Comparison of ENCODE assay signal across 8 cellular contexts in genomic region chr2:64644240-64645013, GRCh38. TPM values are rescaled to one million over a fixed set of nuclear protein-coding genes. Genes with fewer than 3 reads are reported as not detected.
DNase-seq lines count a peak whose midpoint lies in the region; ATAC-seq and TF ChIP-seq lines count a peak whose summit lies in the region.

No MANE protein-coding gene starts in this region.

- peak overlapping the region; percentile 90 for H3K4me2 ChIP-seq in PC-9

- H3K79me2 ChIP-seq in PC-9 (ENCODE audit: low read depth) = peaks cover 100% of the 10 kb centered on the region

- BruUV-seq in Caco-2 (replicated peaks; lab: Mats Ljungman, UMichigan) (TSS peak; percentile 49), PC-9 (replicated peaks; lab: Mats Ljungman, UMichigan) (TSS peak; percentile 96)

- H3K27me3 Mint-ChIP-seq in Caco-2 (ENCODE audit: insufficient read depth, unreplicated experiment) = no peaks in the 10 kb centered on the region

- TF ChIP-seq CTCF in Caco-2 (IDR thresholded peaks at IDR 0.05; ENCODE audit: insufficient read depth in 1 of 2, low read depth in 1 of 2, low read length in 1 of 2, severe bottlenecking in 1 of 2, unreplicated experiment in 1 of 2) (no peak), PC-9 (conservative IDR thresholded peaks at IDR 0.05) (no peak), adrenal gland (IDR thresholded peaks at IDR 0.05) (no peak)

- DNase-seq in Caco-2 (peak in 1 of 2 experiments; percentile 29), PC-9 (peak; percentile 83 to 85), adrenal gland (peak; percentile 60 to 90 (median 79)), left cardiac atrium (peak; percentile 89), posterior vena cava (ENCODE audit: low spot score) (peak; percentile 93), NK-92 (lab: John Stamatoyannopoulos, UW; ENCODE audit: unreplicated experiment) (no peak)

- H3K4me3 ChIP-seq in Caco-2 (ENCODE audit: low read depth, low read length) (peak overlapping the region; percentile 24), PC-9 (peak overlapping the region; percentile 60), adrenal gland (peak overlapping the region in 2 of 4 donors; percentile 23 to 59)

- peak overlapping the region; percentile 97 for H3K27ac ChIP-seq in PC-9
- peak overlapping the region; percentile 69 to 94 (median 93) for H3K27ac ChIP-seq in adrenal gland

- intact Hi-C loops in Caco-2 (cut with micrococcal nuclease; ENCODE audit: unreplicated experiment) = loop anchor here (2.0 kb wide), 1 partner anchor 50 kb away; no protein-coding TSS in a partner anchor
- intact Hi-C loops in PC-9 (cut with micrococcal nuclease; ENCODE audit: unreplicated experiment) = loop anchor here (1.0 to 5.0 kb wide), 4 partner anchors 9 to 933 kb away; partner anchors contain the start of gene SERTAD2
- intact Hi-C loops in adrenal gland (cut with DNase I) = loop anchor here (10.0 kb wide), 2 partner anchors 50 to 120 kb away; no protein-coding TSS in a partner anchor
- intact Hi-C loops in left cardiac atrium (cut with DNase I) = loop anchor here (5.0 to 10.0 kb wide), 2 partner anchors 123 to 220 kb away; no protein-coding TSS in a partner anchor
- intact Hi-C loops in posterior vena cava (cut with DNase I) = loop anchor here (1.0 to 10.0 kb wide), 2 partner anchors 50 to 219 kb away; no protein-coding TSS in a partner anchor

- H3K4me1 ChIP-seq in Caco-2 = peaks cover 73% of the 10 kb centered on the region
- H3K4me1 ChIP-seq in PC-9 (replicated peaks; ENCODE audit: insufficient read depth) = peaks cover 78% of the 10 kb centered on the region
- H3K4me1 ChIP-seq in adrenal gland (replicated peaks in 1 of 2) = peaks cover 33 to 84% of the 10 kb centered on the region in 2 donors

- POLR2A ChIA-PET in Caco-2 (lab: Charles Lee) = interaction anchor here (0.6 to 2.8 kb wide), 2 partner anchors 10 to 196 kb away, joined by 4 to 15 read pairs; partner anchors contain the start of gene SERTAD2
- POLR2A ChIA-PET in PC-9 (lab: Charles Lee; ENCODE audit: unreplicated experiment) = interaction anchor here (0.6 to 2.1 kb wide), 6 partner anchors 9 to 163 kb away, joined by 4 to 44 read pairs (median 8); partner anchors contain the start of gene SERTAD2

- H3F3A ChIP-seq in PC-9 (ENCODE audit: insufficient read depth, low read depth) = peaks cover 54% of the 10 kb centered on the region

- H3K9me3 Mint-ChIP-seq in Caco-2 (ENCODE audit: unreplicated experiment) = no peaks in the 10 kb centered on the region

- H3K9me3 ChIP-seq in Caco-2 (no peaks in the 10 kb centered on the region), PC-9 (ENCODE audit: insufficient read depth, low read depth) (no peaks in the 10 kb centered on the region), adrenal gland (replicated peaks in 1 of 3) (no peaks in the 10 kb centered on the region)

- H3K4me1 Mint-ChIP-seq in Caco-2 (ENCODE audit: low read depth, unreplicated experiment) = peaks cover 54% of the 10 kb centered on the region

- peak overlapping the region; percentile 70 for H3K4me3 Mint-ChIP-seq in Caco-2 (ENCODE audit: unreplicated experiment)

- CTCF ChIA-PET in Caco-2 (lab: Charles Lee) = interaction anchor here (1.2 to 3.2 kb wide), 4 partner anchors 9 to 148 kb away, joined by 4 to 25 read pairs (median 6); partner anchors contain the start of gene SERTAD2
- CTCF ChIA-PET in PC-9 (lab: Charles Lee) = interaction anchor here (0.6 to 1.1 kb wide), 6 partner anchors 106 to 595 kb away, joined by 3 to 6 read pairs (median 4); no protein-coding TSS in a partner anchor

- H3K36me3 Mint-ChIP-seq in Caco-2 (ENCODE audit: insufficient read depth, unreplicated experiment) = peaks cover 24% of the 10 kb centered on the region

- 3 to 6% (median 5%) methylated on average over 16 to 18 of the region's 18 CpGs for WGBS in adrenal gland, 4 donors

- peak overlapping the region; percentile 69 for H2AFZ ChIP-seq in PC-9

- H3K27ac Mint-ChIP-seq in Caco-2 (ENCODE audit: unreplicated experiment) = peak overlapping the region; percentile 92

- H3K27me3 ChIP-seq in Caco-2 (replicated peaks; ENCODE audit: control insufficient read depth, insufficient read depth, low read length) = no peaks in the 10 kb centered on the region
- no peaks in the 10 kb centered on the region for H3K27me3 ChIP-seq in PC-9 (ENCODE audit: insufficient read depth, low read depth)
- H3K27me3 ChIP-seq in adrenal gland = no peaks in the 10 kb centered on the region

- 0 out of 2 replicates have a peak, but pooled peaks cover 4% of the 10 kb centered on the region for H4K20me1 ChIP-seq in PC-9 (ENCODE audit: insufficient read depth)

- H3K36me3 ChIP-seq in Caco-2 (ENCODE audit: control insufficient read depth, insufficient read depth, low read length) (0 out of 2 replicates have a peak, but pooled peaks cover 1% of the 10 kb centered on the region), PC-9 (ENCODE audit: low read depth) (no peaks in the 10 kb centered on the region), adrenal gland (replicated peaks in 1 of 2) (no peaks in the 10 kb centered on the region)

- peak; percentile 68 to 78 for TF ChIP-seq POLR2A in adrenal gland (IDR thresholded peaks at IDR 0.05)

- no peaks in the 10 kb centered on the region for H3K9me2 ChIP-seq in PC-9 (ENCODE audit: insufficient read depth)

- peak; percentile 41 for ATAC-seq in GM19397 (IDR thresholded peaks at IDR 0.05; ENCODE audit: unreplicated experiment)
- peak; percentile 54 for ATAC-seq in HG03460 (IDR thresholded peaks at IDR 0.05; ENCODE audit: unreplicated experiment)
- peak; percentile 92 to 93 for ATAC-seq in left cardiac atrium

RNA-seq across cellular contexts. Expression of gene SERTAD2, which starts 9.3 kb away (rescaled TPM):
- total RNA-seq in Caco-2 (2022) (25.1 and 25.8 TPM in 2 replicates), PC-9 (2021) (27.3 and 31.4 TPM in 2 replicates), adrenal gland (10 to 100 TPM in 6 of 8 donors, 1 to 10 TPM in 2; 6.5 to 15.8 (median 13.0) TPM), left cardiac atrium (10 to 100 TPM; 14.3 to 14.7 TPM), posterior vena cava (10 to 100 TPM; 17.3 to 21.8 TPM)
- polyA plus RNA-seq in adrenal gland = 10 to 100 TPM in 1 of 3 donors, 1 to 10 TPM in 2; 5.1 to 18.3 (median 9.5) TPM

Comparison
In these comparisons a context has a peak if more than half of its experiments do, and no peak if none do; other contexts are left out.
1. ATAC-seq: peak in every context shown above with its lines; median percentile 92 in left cardiac atrium; 54 in HG03460; 41 in GM19397.